In genomic region chr12:107967170-107967569, GRCh38 we compare ENCODE assay signal across 1 cellular context.
TF ChIP-seq lines count a peak whose summit lies in the region.

No MANE protein-coding gene starts in this region.

TF ChIP-seq in H1, 55 proteins besides CTCF, POLR2A, EP300 and RAD21 (continued from another document):
- TF ChIP-seq JUND (IDR thresholded peaks at IDR 0.05; ENCODE audit: low read length): no peak
- no peak for TF ChIP-seq KDM5A (IDR thresholded peaks at IDR 0.05; ENCODE audit: low read length)
- no peak for TF ChIP-seq PHF8 (conservative IDR thresholded peaks at IDR 0.05; ENCODE audit: low read depth, low read length)
- no peak for TF ChIP-seq CHD7 (IDR thresholded peaks at IDR 0.05; ENCODE audit: insufficient replicate concordance, low read length)
- no peak for TF ChIP-seq JUN (IDR thresholded peaks at IDR 0.05; ENCODE audit: low read depth, low read length)
- no peak for TF ChIP-seq GABPA (IDR thresholded peaks at IDR 0.05; ENCODE audit: borderline replicate concordance, insufficient read depth, low read length)
- TF ChIP-seq SP4 (IDR thresholded peaks at IDR 0.05; ENCODE audit: low read length): no peak
- TF ChIP-seq NANOG (IDR thresholded peaks at IDR 0.05; ENCODE audit: insufficient read depth, low read depth, low read length, poor library complexity, severe bottlenecking): no peak
- no peak for TF ChIP-seq MAFK (IDR thresholded peaks at IDR 0.05; ENCODE audit: low read depth, low read length)
- TF ChIP-seq CTBP2 (IDR thresholded peaks at IDR 0.05; ENCODE audit: borderline replicate concordance, insufficient read depth, insufficient read length, low read length): no peak
- no peak for TF ChIP-seq TAF7 (optimal IDR thresholded peaks at IDR 0.05; ENCODE audit: borderline replicate concordance, low read depth, low read length)
TF ChIP-seq in H1: peak in this region for 2.
